ENCODE assay signal across 8 cellular contexts in the genomic region with DNA sequence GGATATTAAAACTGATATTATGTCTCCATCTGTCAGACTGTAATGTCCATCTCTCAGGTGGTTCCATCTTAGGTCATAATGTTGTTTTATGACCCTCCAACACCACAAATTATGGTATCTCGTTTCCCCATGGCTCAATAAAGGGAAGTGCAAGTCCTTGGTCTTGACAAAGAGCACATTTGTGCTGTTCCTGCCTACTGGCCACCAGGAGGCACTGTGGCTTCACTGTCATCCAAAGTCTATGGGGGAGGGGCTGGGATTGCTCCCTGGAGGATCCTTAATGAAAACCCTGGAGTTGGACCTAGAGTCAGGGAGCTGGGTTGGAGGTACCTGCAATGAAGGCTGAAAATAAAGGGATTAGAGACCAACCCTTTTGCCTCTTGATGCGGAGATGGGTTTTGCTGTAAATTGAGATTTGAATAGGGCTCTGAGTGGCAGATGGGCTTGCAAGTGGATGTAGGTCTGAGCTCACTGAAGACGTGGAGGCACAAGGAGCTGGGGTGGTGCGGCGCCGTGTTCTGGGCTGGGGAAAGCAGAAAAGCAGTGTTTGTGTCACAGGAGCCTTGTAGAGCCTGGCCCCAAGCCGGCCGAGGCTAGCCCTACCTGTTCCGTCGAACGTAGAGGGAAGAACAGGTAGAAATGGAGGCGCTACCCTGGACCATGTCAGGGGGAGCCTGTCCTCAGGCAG.
DNase-seq lines count a peak whose midpoint lies in the region; ATAC-seq, FAIRE-seq and TF ChIP-seq lines count a peak whose summit lies in the region.

No MANE protein-coding gene starts in this region.

- no peak overlapping the region for H3K27ac Mint-ChIP-seq in activated naive CD4-positive, alpha-beta T cell treated with anti-CD3 and anti-CD28 coated beads, Interleukin-2, amount 50 U/mL, for 72 hours

- no peak for TF ChIP-seq EP300 in stomach (IDR thresholded peaks at IDR 0.05)

- TF ChIP-seq CTCF in stomach (IDR thresholded peaks at IDR 0.05) = no peak

- no peaks in the 10 kb centered on the region for H3K9me3 ChIP-seq in stomach

- DNase-seq in activated naive CD4-positive, alpha-beta T cell treated with anti-CD3 and anti-CD28 coated beads, Interleukin-2, amount 50 U/mL, for 72 hours (ENCODE audit: low spot score in 2 of 2) = peak in 1 of 2 donors; percentile 29
- DNase-seq in activated naive CD4-positive, alpha-beta T cell (lab: John Stamatoyannopoulos, UW) = no peak
- peak; percentile 40 for DNase-seq in SW480 (ENCODE audit: low spot score)
- peak; percentile 18 to 27 for DNase-seq in frontal cortex (ENCODE audit: low spot score in 2 of 2)
- DNase-seq in substantia nigra (lab: John Stamatoyannopoulos, UW) = peak in 28 of 49 donors; percentile 3 to 58 (median 19)
- no peak for DNase-seq in NCI-H446 treated with DMSO at 0.1 percent for 48 hours (lab: John Stamatoyannopoulos, UW)
- no peak for DNase-seq in stomach

- H3K27me3 ChIP-seq in stomach = no peaks in the 10 kb centered on the region

- peak; percentile 55 to 60 for ATAC-seq in activated naive CD4-positive, alpha-beta T cell treated with anti-CD3 and anti-CD28 coated beads, Interleukin-2, amount 50 U/mL, for 72 hours
- peak; percentile 39 for ATAC-seq in HG03139 (IDR thresholded peaks at IDR 0.05; ENCODE audit: unreplicated experiment)

- 83 to 87% (median 86%) methylated on average over 12 of the region's 12 CpGs for WGBS in stomach, 5 donors

- no peaks in the 10 kb centered on the region for H3K36me3 ChIP-seq in stomach

- no peaks in the 10 kb centered on the region for H3K9me3 Mint-ChIP-seq in activated naive CD4-positive, alpha-beta T cell treated with anti-CD3 and anti-CD28 coated beads, Interleukin-2, amount 50 U/mL, for 72 hours

- no peaks in the 10 kb centered on the region for H3K36me3 Mint-ChIP-seq in activated naive CD4-positive, alpha-beta T cell treated with anti-CD3 and anti-CD28 coated beads, Interleukin-2, amount 50 U/mL, for 72 hours

- no peak for TF ChIP-seq POLR2A in stomach (IDR thresholded peaks at IDR 0.05)

- intact Hi-C loops in stomach (cut with DNase I; ENCODE audit: low total_unique reads) = no loop called here

- no peak overlapping the region for H3K4me3 ChIP-seq in stomach

- no peak for FAIRE-seq in frontal cortex (lab: Jason Lieb, UNC)

- H3K27ac ChIP-seq in substantia nigra (ENCODE audit: low read depth, low read length, poor library complexity, severe bottlenecking) (no peak overlapping the region), stomach (no peak overlapping the region)

- peaks cover 0 to 12% (median 0%) of the 10 kb centered on the region in 4 donors for H3K4me1 ChIP-seq in stomach

Comparison
In these comparisons a context has a peak if more than half of its experiments do, and no peak if none do; other contexts are left out.
1. DNase-seq: peak in SW480 (single experiment), frontal cortex (2 of 2) and substantia nigra (28 of 49); none in activated naive CD4-positive, alpha-beta T cell (0 of 4), NCI-H446 treated with DMSO at 0.1 percent for 48 hours (single experiment) and stomach (single experiment).